ENCODE assay signal across 39 cellular contexts in the genomic region with DNA sequence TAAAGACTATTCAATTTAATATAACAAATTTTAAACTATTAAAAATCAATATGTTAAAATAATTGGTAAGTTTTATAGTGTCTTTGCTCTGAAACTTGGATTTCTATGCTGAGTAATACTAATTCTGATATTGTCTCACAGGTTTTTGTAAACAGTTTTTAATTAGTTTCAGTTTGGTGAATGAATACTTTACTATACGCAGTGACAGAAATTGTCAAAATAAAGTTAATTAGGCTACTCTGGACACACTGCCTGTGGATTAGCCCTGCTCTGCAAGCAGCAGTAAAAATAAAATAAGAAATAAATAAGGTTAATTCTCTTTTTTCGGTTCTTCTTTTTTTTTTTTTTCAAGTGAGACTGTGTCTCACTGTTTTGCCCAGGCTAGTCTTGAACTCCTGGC.
"Had no signal": no experiment of that assay in that cellular context is flagged by ENCODE, and none has a peak within 500 bp of the region (broad histone marks: within the 10 kb centered on the region; RNA-seq: fewer than 3 reads in every experiment).

No MANE protein-coding gene starts in this region.

- H3K4me3 Mint-ChIP-seq: activated naive CD4-positive, alpha-beta T cell treated with anti-CD3 and anti-CD28 coated beads for 36 hours; activated naive CD4-positive, alpha-beta T cell treated with anti-CD3 and anti-CD28 coated beads, Interleukin-2, amount 50 U/mL, for 24 hours; activated naive CD8-positive, alpha-beta T cell; activated naive CD8-positive, alpha-beta T cell treated with anti-CD3 and anti-CD28 coated beads for 36 hours; activated naive CD8-positive, alpha-beta T cell treated with anti-CD3 and anti-CD28 coated beads, Interleukin-2, amount 10 ng/mL, durations not matched to agents 7 days and 5 days; activated naive CD8-positive, alpha-beta T cell treated with anti-CD3 and anti-CD28 coated beads, Interleukin-2, amount 50 U/mL, for 24 hours; activated T-cell treated with anti-CD3 and anti-CD28 coated beads, Interleukin-2, amount 50 U/mL, for 4 hours; activated T-cell treated with anti-CD3 and anti-CD28 coated beads, Interleukin-2, amount 50 U/mL, for 72 hours; activated T-helper 1 cell treated with anti-CD3 and anti-CD28 coated beads, Interleukin-12 subunit alpha, Interleukin-12 subunit beta, Interleukin-2, Interleukin-4 antibody, amounts not matched to agents 30 ng/mL and 10 ng/mL and 1 ng/mL, durations not matched to agents 14 hours and 24 hours and 36 hours; activated T-helper 17 cell treated with anti-CD3 and anti-CD28 coated beads, Interleukin-2, amount 50 U/mL, for 72 hours; brain; central memory CD8-positive, alpha-beta T cell had no signal

- DNase-seq: activated effector memory CD4-positive, alpha-beta T cell treated with anti-CD3 and anti-CD28 coated beads, Interleukin-2, amount 50 U/mL, for 16 hours; activated effector memory CD4-positive, alpha-beta T cell treated with Interleukin-2 at 50 U/mL for 16 hours; activated gamma-delta T cell; activated gamma-delta T cell treated with Interleukin-2 at 50 U/mL for 16 hours; activated naive CD4-positive, alpha-beta T cell; activated naive CD4-positive, alpha-beta T cell treated with anti-CD3 and anti-CD28 coated beads for 36 hours; activated naive CD4-positive, alpha-beta T cell treated with anti-CD3 and anti-CD28 coated beads, Interleukin-2, amount 50 U/mL, for 16 hours; activated naive CD4-positive, alpha-beta T cell treated with Interleukin-2 at 50 U/mL for 16 hours; activated naive CD8-positive, alpha-beta T cell treated with anti-CD3 and anti-CD28 coated beads for 36 hours; activated naive CD8-positive, alpha-beta T cell treated with anti-CD3 and anti-CD28 coated beads, Interleukin-2, amount 10 ng/mL, durations not matched to agents 7 days and 5 days; activated naive CD8-positive, alpha-beta T cell treated with anti-CD3 and anti-CD28 coated beads, Interleukin-2, amount 50 U/mL, for 24 hours; activated T-cell treated with anti-CD3 and anti-CD28 coated beads, Interleukin-2, amount 50 U/mL, for 4 hours; activated T-cell treated with anti-CD3 and anti-CD28 coated beads, Interleukin-2, amount 50 U/mL, for 48 hours; activated T-cell treated with anti-CD3 and anti-CD28 coated beads, Interleukin-2, amount 50 U/mL, for 72 hours; adrenal gland; amniotic stem cell; amygdala; anterior cingulate cortex; aorta; body of pancreas; brain microvascular endothelial cell; caudate nucleus; central memory CD4-positive, alpha-beta T cell; cerebellar nuclear complex; colonic mucosa had no signal

- H3K27me3 Mint-ChIP-seq: activated naive CD4-positive, alpha-beta T cell treated with anti-CD3 and anti-CD28 coated beads, Interleukin-2, amount 50 U/mL, for 24 hours; activated naive CD8-positive, alpha-beta T cell; activated naive CD8-positive, alpha-beta T cell treated with anti-CD3 and anti-CD28 coated beads for 36 hours; activated naive CD8-positive, alpha-beta T cell treated with anti-CD3 and anti-CD28 coated beads, Interleukin-2, amount 10 ng/mL, durations not matched to agents 7 days and 5 days; activated naive CD8-positive, alpha-beta T cell treated with anti-CD3 and anti-CD28 coated beads, Interleukin-2, amount 50 U/mL, for 24 hours; activated T-helper 17 cell treated with anti-CD3 and anti-CD28 coated beads, Interleukin-2, amount 50 U/mL, for 72 hours; brain; central memory CD8-positive, alpha-beta T cell had no signal

- ATAC-seq: activated naive CD4-positive, alpha-beta T cell treated with anti-CD3 and anti-CD28 coated beads, Interleukin-2, amount 50 U/mL, for 72 hours; activated naive CD8-positive, alpha-beta T cell treated with anti-CD3 and anti-CD28 coated beads, Interleukin-2, amount 50 U/mL, for 24 hours; activated T-cell treated with anti-CD3 and anti-CD28 coated beads, Interleukin-2, amount 50 U/mL, for 4 hours; activated T-cell treated with anti-CD3 and anti-CD28 coated beads, Interleukin-2, amount 50 U/mL, for 72 hours; activated T-helper 17 cell treated with anti-CD3 and anti-CD28 coated beads, Interleukin-2, amount 50 U/mL, for 72 hours; body of pancreas had no signal

- H3K4me1 Mint-ChIP-seq: activated naive CD8-positive, alpha-beta T cell treated with anti-CD3 and anti-CD28 coated beads for 36 hours; activated naive CD8-positive, alpha-beta T cell treated with anti-CD3 and anti-CD28 coated beads, Interleukin-2, amount 10 ng/mL, durations not matched to agents 7 days and 5 days; activated naive CD8-positive, alpha-beta T cell treated with anti-CD3 and anti-CD28 coated beads, Interleukin-2, amount 50 U/mL, for 24 hours; activated T-helper 17 cell treated with anti-CD3 and anti-CD28 coated beads, Interleukin-2, amount 50 U/mL, for 72 hours; brain had no signal

- H3K27ac Mint-ChIP-seq: activated naive CD4-positive, alpha-beta T cell treated with anti-CD3 and anti-CD28 coated beads for 36 hours; activated naive CD4-positive, alpha-beta T cell treated with anti-CD3 and anti-CD28 coated beads, Interleukin-2, amount 50 U/mL, for 24 hours; activated naive CD4-positive, alpha-beta T cell treated with anti-CD3 and anti-CD28 coated beads, Interleukin-2, amount 50 U/mL, for 72 hours; activated naive CD8-positive, alpha-beta T cell; activated naive CD8-positive, alpha-beta T cell treated with anti-CD3 and anti-CD28 coated beads for 36 hours; activated naive CD8-positive, alpha-beta T cell treated with anti-CD3 and anti-CD28 coated beads, Interleukin-2, amount 10 ng/mL, durations not matched to agents 7 days and 5 days; activated naive CD8-positive, alpha-beta T cell treated with anti-CD3 and anti-CD28 coated beads, Interleukin-2, amount 50 U/mL, for 24 hours; activated T-cell treated with anti-CD3 and anti-CD28 coated beads, Interleukin-2, amount 50 U/mL, for 72 hours; activated T-helper 1 cell treated with anti-CD3 and anti-CD28 coated beads, Interleukin-12 subunit alpha, Interleukin-12 subunit beta, Interleukin-2, Interleukin-4 antibody, amounts not matched to agents 30 ng/mL and 10 ng/mL and 1 ng/mL, durations not matched to agents 14 hours and 24 hours and 36 hours; activated T-helper 17 cell treated with anti-CD3 and anti-CD28 coated beads, Interleukin-2, amount 50 U/mL, for 72 hours; activated T-helper 2 cell treated with anti-CD3 and anti-CD28 coated beads, Interferon-gamma antibody, Interleukin-2, Interleukin-4, amounts not matched to agents 10 μg/mL and 5 μg/mL and 100 μg/mL, durations not matched to agents 14 hours and 24 hours and 36 hours; brain had no signal

- H3K4me1 ChIP-seq: adrenal gland, ascending aorta, body of pancreas, breast epithelium, colonic mucosa had no signal

- H3K4me3 ChIP-seq: adrenal gland, ascending aorta, body of pancreas, breast epithelium, cardiac muscle cell, colonic mucosa had no signal

- H3K27me3 ChIP-seq: adrenal gland, ascending aorta, body of pancreas, brain microvascular endothelial cell, breast epithelium, cardiac muscle cell, colonic mucosa had no signal

- H3K27ac ChIP-seq: adrenal gland, ascending aorta, body of pancreas, brain microvascular endothelial cell, breast epithelium, cardiac muscle cell, colonic mucosa had no signal

- H3K9me3 ChIP-seq: adrenal gland, ascending aorta, body of pancreas, breast epithelium, colonic mucosa had no signal

- FAIRE-seq: astrocyte, bronchial epithelial cell, colon had no signal

- H3K9me3 Mint-ChIP-seq: activated naive CD4-positive, alpha-beta T cell treated with anti-CD3 and anti-CD28 coated beads for 36 hours; activated naive CD4-positive, alpha-beta T cell treated with anti-CD3 and anti-CD28 coated beads, Interleukin-2, amount 50 U/mL, for 24 hours; activated naive CD4-positive, alpha-beta T cell treated with anti-CD3 and anti-CD28 coated beads, Interleukin-2, amount 50 U/mL, for 72 hours; activated naive CD8-positive, alpha-beta T cell treated with anti-CD3 and anti-CD28 coated beads for 36 hours; activated naive CD8-positive, alpha-beta T cell treated with anti-CD3 and anti-CD28 coated beads, Interleukin-2, amount 10 ng/mL, durations not matched to agents 7 days and 5 days; activated naive CD8-positive, alpha-beta T cell treated with anti-CD3 and anti-CD28 coated beads, Interleukin-2, amount 50 U/mL, for 24 hours; activated T-cell treated with anti-CD3 and anti-CD28 coated beads, Interleukin-2, amount 50 U/mL, for 4 hours; activated T-cell treated with anti-CD3 and anti-CD28 coated beads, Interleukin-2, amount 50 U/mL, for 72 hours; activated T-helper 1 cell treated with anti-CD3 and anti-CD28 coated beads, Interleukin-12 subunit alpha, Interleukin-12 subunit beta, Interleukin-2, Interleukin-4 antibody, amounts not matched to agents 30 ng/mL and 10 ng/mL and 1 ng/mL, durations not matched to agents 14 hours and 24 hours and 36 hours; activated T-helper 17 cell treated with anti-CD3 and anti-CD28 coated beads, Interleukin-2, amount 50 U/mL, for 72 hours; activated T-helper 2 cell treated with anti-CD3 and anti-CD28 coated beads, Interferon-gamma antibody, Interleukin-2, Interleukin-4, amounts not matched to agents 10 μg/mL and 5 μg/mL and 100 μg/mL, durations not matched to agents 14 hours and 24 hours and 36 hours; central memory CD8-positive, alpha-beta T cell had no signal

- H3K36me3 Mint-ChIP-seq: activated naive CD4-positive, alpha-beta T cell treated with anti-CD3 and anti-CD28 coated beads, Interleukin-2, amount 50 U/mL, for 72 hours had no signal
